Comparison of ENCODE assay signal across 27 cellular contexts in the genomic region with DNA sequence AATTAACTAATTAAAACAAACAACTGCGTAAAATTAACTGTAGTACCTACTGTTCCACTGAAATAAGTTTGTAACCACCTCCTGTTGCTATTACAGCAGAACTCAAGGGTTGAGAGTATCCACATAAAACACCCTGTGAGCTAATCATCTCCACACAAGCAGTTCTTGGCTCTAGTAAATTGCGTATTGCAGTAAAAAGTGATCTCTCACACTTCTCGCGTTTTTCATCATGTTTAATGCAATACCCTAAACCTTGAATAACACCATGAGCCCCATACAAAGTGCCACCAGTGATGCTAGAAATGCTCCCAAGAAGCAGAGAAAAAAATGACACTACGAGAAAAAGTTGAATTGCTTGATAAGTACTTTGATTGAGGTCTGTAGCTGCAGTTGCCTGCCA.
"Had no signal": no experiment of that assay in that cellular context is flagged by ENCODE, and none has a peak within 500 bp of the region (broad histone marks: within the 10 kb centered on the region; RNA-seq: fewer than 3 reads in every experiment).

No MANE protein-coding gene starts in this region.

- H3K27ac ChIP-seq: stomach, suprapubic skin, testis, thoracic aorta, thyroid gland, tibial artery, tibial nerve, transverse colon, upper lobe of left lung, upper lobe of right lung, uterus, vagina had no signal

- H3K27me3 ChIP-seq: stomach, suprapubic skin, testis, thyroid gland, tibial artery, tibial nerve, transverse colon, upper lobe of left lung, upper lobe of right lung, uterus, vagina had no signal

- H3K27me3 Mint-ChIP-seq: stimulated activated memory B cell treated with anti-CD40 and anti-IgM and Interleukin-4, amounts not matched to agents 10 μg/mL and 1 μg/mL and 100 μg/mL, for 72 hours; stimulated activated naive B cell treated with anti-CD40 and anti-IgM and Interleukin-4, amounts not matched to agents 10 μg/mL and 1 μg/mL and 100 μg/mL, for 72 hours; stimulated activated naive CD8-positive, alpha-beta T cell treated with anti-CD3 and anti-CD28 coated beads, Interleukin-15, amount 100 ng/mL, for 72 hours; stimulated activated naive CD8-positive, alpha-beta T cell treated with anti-CD3 and anti-CD28 coated beads, Interleukin-15, Interleukin-2, amounts not matched to agents 100 ng/mL and 50 ng/mL, for 24 hours; type B pancreatic cell had no signal

- H3K9me3 ChIP-seq: stomach, suprapubic skin, testis, thoracic aorta, thyroid gland, tibial artery, tibial nerve, transverse colon, upper lobe of left lung, upper lobe of right lung, uterus, vagina had no signal

- H3K27ac Mint-ChIP-seq: stimulated activated effector memory CD8-positive, alpha-beta T cell treated with anti-CD3 and anti-CD28 coated beads, Interleukin-12 subunit alpha, Interleukin-12 subunit beta, amount 100 ng/mL, for 72 hours; stimulated activated memory B cell treated with anti-CD40 and anti-IgM and Interleukin-4, amounts not matched to agents 10 μg/mL and 1 μg/mL and 100 μg/mL, for 72 hours; stimulated activated naive B cell treated with anti-CD40 and anti-IgM and Interleukin-4, amounts not matched to agents 10 μg/mL and 1 μg/mL and 100 μg/mL, for 72 hours; stimulated activated naive CD8-positive, alpha-beta T cell treated with anti-CD3 and anti-CD28 coated beads, Interleukin-15, amount 100 ng/mL, for 72 hours; stimulated activated naive CD8-positive, alpha-beta T cell treated with anti-CD3 and anti-CD28 coated beads, Interleukin-15, Interleukin-2, amounts not matched to agents 100 ng/mL and 50 ng/mL, for 24 hours; type B pancreatic cell had no signal

- H3K4me3 ChIP-seq: stomach, suprapubic skin, testis, thoracic aorta, thyroid gland, tibial artery, tibial nerve, transverse colon, upper lobe of left lung, upper lobe of right lung, uterus, vagina had no signal

- H3K36me3 ChIP-seq: suprapubic skin, thyroid gland, uterus, vagina had no signal

- H3K4me3 Mint-ChIP-seq: stimulated activated effector memory CD8-positive, alpha-beta T cell treated with anti-CD3 and anti-CD28 coated beads, Interleukin-12 subunit alpha, Interleukin-12 subunit beta, amount 100 ng/mL, for 72 hours; stimulated activated memory B cell treated with anti-CD40 and anti-IgM and Interleukin-4, amounts not matched to agents 10 μg/mL and 1 μg/mL and 100 μg/mL, for 72 hours; stimulated activated naive B cell treated with anti-CD40 and anti-IgM and Interleukin-4, amounts not matched to agents 10 μg/mL and 1 μg/mL and 100 μg/mL, for 72 hours; stimulated activated naive CD8-positive, alpha-beta T cell treated with anti-CD3 and anti-CD28 coated beads, Interleukin-15, amount 100 ng/mL, for 72 hours; stimulated activated naive CD8-positive, alpha-beta T cell treated with anti-CD3 and anti-CD28 coated beads, Interleukin-15, Interleukin-2, amounts not matched to agents 100 ng/mL and 50 ng/mL, for 24 hours; type B pancreatic cell had no signal

- H3K4me1 ChIP-seq: tibial artery, tibial nerve, upper lobe of left lung, upper lobe of right lung, uterus, vagina had no signal

- H3K36me3 Mint-ChIP-seq: type B pancreatic cell had no signal

- H3K9me3 Mint-ChIP-seq: stimulated activated effector memory CD8-positive, alpha-beta T cell treated with anti-CD3 and anti-CD28 coated beads, Interleukin-12 subunit alpha, Interleukin-12 subunit beta, amount 100 ng/mL, for 72 hours; stimulated activated memory B cell treated with anti-CD40 and anti-IgM and Interleukin-4, amounts not matched to agents 10 μg/mL and 1 μg/mL and 100 μg/mL, for 72 hours; stimulated activated naive CD8-positive, alpha-beta T cell treated with anti-CD3 and anti-CD28 coated beads, Interleukin-15, amount 100 ng/mL, for 72 hours; stimulated activated naive CD8-positive, alpha-beta T cell treated with anti-CD3 and anti-CD28 coated beads, Interleukin-15, Interleukin-2, amounts not matched to agents 100 ng/mL and 50 ng/mL, for 24 hours; type B pancreatic cell had no signal

- H3K4me1 Mint-ChIP-seq: stimulated activated naive CD8-positive, alpha-beta T cell treated with anti-CD3 and anti-CD28 coated beads, Interleukin-15, amount 100 ng/mL, for 72 hours had no signal

- DNase-seq: stimulated activated CD4-positive, alpha-beta T cell treated with anti-CD3 and anti-CD28 coated beads, Interleukin-2, amount 100 ng/mL, for 48 hours; stimulated activated CD4-positive, alpha-beta T cell treated with anti-CD3 and anti-CD28 coated beads, Interleukin-4, amount 100 ng/mL, for 1 hour; stimulated activated CD4-positive, alpha-beta T cell treated with anti-CD3 and anti-CD28 coated beads, Interleukin-4, amount 100 ng/mL, for 24 hours; stimulated activated CD4-positive, alpha-beta T cell treated with anti-CD3 and anti-CD28 coated beads, Interleukin-4, amount 100 ng/mL, for 4 hours; stimulated activated CD8-positive, alpha-beta memory T cell treated with anti-CD3 and anti-CD28 coated beads, Interleukin-4, amount 100 ng/mL, for 48 hours; stimulated activated naive B cell treated with anti-CD40 and anti-IgM and Interleukin-4, amounts not matched to agents 10 μg/mL and 1 μg/mL and 100 μg/mL, for 72 hours; stimulated activated naive CD4-positive, alpha-beta T cell; stimulated activated naive CD4-positive, alpha-beta T cell treated with Interleukin-2 at 50 U/mL for 16 hours; stimulated activated naive CD8-positive, alpha-beta T cell treated with anti-CD3 and anti-CD28 coated beads, Interleukin-15, amount 100 ng/mL, for 72 hours; stimulated activated naive CD8-positive, alpha-beta T cell treated with anti-CD3 and anti-CD28 coated beads, Interleukin-15, Interleukin-2, amounts not matched to agents 100 U/mL and 50 U/mL, for 24 hours; stomach; substantia nigra; testis; thyroid gland; tibial artery; transverse colon; upper lobe of left lung; upper lobe of right lung; uterus had no signal
